ENCODE assay signal across 10 cellular contexts in genomic region chr19:5586300-5587070, GRCh38. TPM values are rescaled to one million over a fixed set of nuclear protein-coding genes. Genes with fewer than 3 reads are reported as not detected.
DNase-seq lines count a peak whose midpoint lies in the region; ATAC-seq, FAIRE-seq and TF ChIP-seq lines count a peak whose summit lies in the region.
"Had no signal": no experiment of that assay in that cellular context is flagged by ENCODE, and none has a peak within 500 bp of the region (broad histone marks: within the 10 kb centered on the region; RNA-seq: fewer than 3 reads in every experiment).

No MANE protein-coding gene starts in this region.

- no peak for DNase-seq in activated naive CD4-positive, alpha-beta T cell treated with anti-CD3 and anti-CD28 coated beads, Interleukin-2, amount 10 ng/mL, durations not matched to agents 7 days and 5 days
- DNase-seq in activated naive CD4-positive, alpha-beta T cell (lab: John Stamatoyannopoulos, UW) = no peak
- DNase-seq in K562 (ENCODE audit: extremely low read depth in 1 of 4, low spot score in 3 of 4) (no peak), mesothelial cell of epicardium (ENCODE audit: low spot score in 2 of 2, unreplicated experiment in 2 of 2) (no peak), substantia nigra (lab: John Stamatoyannopoulos, UW) (peak in 11 of 49 donors; percentile 14 to 82 (median 52)), NCI-H2196 treated with DMSO at 0.1 percent for 48 hours (lab: John Stamatoyannopoulos, UW; ENCODE audit: unreplicated experiment) (no peak), Caco-2 (no peak)
- DNase-seq in T-helper 2 cell treated with Interferon-gamma antibody and Interleukin-4, amounts not matched to agents 5 μg/mL and 100 μg/mL, for 36 hours (ENCODE audit: low spot score) = no peak

- peak overlapping the region; percentile 24 for H3K27ac Mint-ChIP-seq in activated naive CD4-positive, alpha-beta T cell treated with anti-CD3 and anti-CD28 coated beads, Interleukin-2, amount 10 ng/mL, durations not matched to agents 7 days and 5 days
- H3K27ac Mint-ChIP-seq in mesothelial cell of epicardium (peak overlapping the region; percentile 47), Caco-2 (ENCODE audit: unreplicated experiment) (no peak overlapping the region)
- H3K27ac Mint-ChIP-seq in T-helper 2 cell treated with Interferon-gamma antibody and Interleukin-4, amounts not matched to agents 5 μg/mL and 100 μg/mL, for 36 hours = no peak overlapping the region

- peak; percentile 45; the same call in 1 of the 2 replicates for TF ChIP-seq POLR2A in K562 (conservative IDR thresholded peaks at IDR 0.05)

- POLR2A ChIA-PET in K562 (lab: Yijun Ruan, JAX) (interaction anchor here (0.6 to 1.5 kb wide), 9 partner anchors 13 to 714 kb away, joined by 3 to 7 read pairs (median 4); partner anchors contain the start of genes SAFB and SAFB2), Caco-2 (lab: Charles Lee) (no interaction called here)

- H3K36me3 ChIP-seq in K562 (ENCODE audit: control insufficient read depth, insufficient read depth, low read length) (peaks cover 82% of the 10 kb centered on the region; the same call in 2 of the 3 replicates), Caco-2 (ENCODE audit: control insufficient read depth, insufficient read depth, low read length) (no peaks in the 10 kb centered on the region; the same call in 1 of the 2 replicates)

- no peak for FAIRE-seq in K562 (lab: Jason Lieb, UNC)

- H4K20me1 ChIP-seq in K562 (replicated peaks; ENCODE audit: control insufficient read depth, insufficient read depth, low read length) = no peaks in the 10 kb centered on the region; the same call in 1 of the 2 replicates

- no peak overlapping the region for H3K4me3 Mint-ChIP-seq in activated naive CD4-positive, alpha-beta T cell treated with anti-CD3 and anti-CD28 coated beads, Interleukin-2, amount 10 ng/mL, durations not matched to agents 7 days and 5 days
- H3K4me3 Mint-ChIP-seq in mesothelial cell of epicardium (no peak overlapping the region), Caco-2 (ENCODE audit: unreplicated experiment) (no peak overlapping the region)
- H3K4me3 Mint-ChIP-seq in T-helper 2 cell treated with Interferon-gamma antibody and Interleukin-4, amounts not matched to agents 5 μg/mL and 100 μg/mL, for 36 hours = no peak overlapping the region
- H3K4me3 Mint-ChIP-seq: natural killer cell treated with Interleukin-12 subunit alpha and Interleukin-12 subunit beta and Interleukin-15 and Interleukin-18, amount 100 ng/mL, for 72 hours had no signal

- peaks cover 12% of the 10 kb centered on the region for H3K4me1 Mint-ChIP-seq in activated naive CD4-positive, alpha-beta T cell treated with anti-CD3 and anti-CD28 coated beads, Interleukin-2, amount 10 ng/mL, durations not matched to agents 7 days and 5 days
- H3K4me1 Mint-ChIP-seq in mesothelial cell of epicardium = peaks cover 9% of the 10 kb centered on the region
- H3K4me1 Mint-ChIP-seq in Caco-2 (ENCODE audit: low read depth, unreplicated experiment) = no peaks in the 10 kb centered on the region
- peaks cover 4% of the 10 kb centered on the region for H3K4me1 Mint-ChIP-seq in T-helper 2 cell treated with Interferon-gamma antibody and Interleukin-4, amounts not matched to agents 5 μg/mL and 100 μg/mL, for 36 hours (ENCODE audit: low read depth)

- H3K79me2 ChIP-seq in K562 (ENCODE audit: control insufficient read depth, insufficient read depth, low read length) = peaks cover 3% of the 10 kb centered on the region; the same call in 2 of the 3 replicates

- no peaks in the 10 kb centered on the region for H3K9me3 Mint-ChIP-seq in activated naive CD4-positive, alpha-beta T cell treated with anti-CD3 and anti-CD28 coated beads, Interleukin-2, amount 10 ng/mL, durations not matched to agents 7 days and 5 days
- no peaks in the 10 kb centered on the region for H3K9me3 Mint-ChIP-seq in mesothelial cell of epicardium
- H3K9me3 Mint-ChIP-seq in Caco-2 (ENCODE audit: unreplicated experiment) = no peaks in the 10 kb centered on the region
- H3K9me3 Mint-ChIP-seq in T-helper 2 cell treated with Interferon-gamma antibody and Interleukin-4, amounts not matched to agents 5 μg/mL and 100 μg/mL, for 36 hours = no peaks in the 10 kb centered on the region
- H3K9me3 Mint-ChIP-seq: natural killer cell treated with Interleukin-12 subunit alpha and Interleukin-12 subunit beta and Interleukin-15 and Interleukin-18, amount 100 ng/mL, for 72 hours had no signal

- CTCF ChIA-PET in activated naive CD4-positive, alpha-beta T cell treated with anti-CD3 and anti-CD28 coated beads, Interleukin-2, amount 10 ng/mL, durations not matched to agents 7 days and 5 days (lab: Charles Lee) = interaction anchor here (1.1 kb wide), 1 partner anchor 38 kb away, joined by 3 read pairs; no protein-coding TSS in a partner anchor
- CTCF ChIA-PET in K562 (lab: Yijun Ruan, JAX; ENCODE audit: low intra/inter-chr PET ratio) (interaction anchor here (0.6 kb wide), 1 partner anchor 38 kb away, joined by 4 read pairs; no protein-coding TSS in a partner anchor), Caco-2 (lab: Charles Lee) (no interaction called here)

- H3K4me3 ChIP-seq in K562 (no peak overlapping the region), Caco-2 (ENCODE audit: low read depth, low read length) (no peak overlapping the region)

- intact Hi-C loops in K562 (cut with micrococcal nuclease) = no loop called here
- intact Hi-C loops in Caco-2 (cut with micrococcal nuclease; ENCODE audit: unreplicated experiment) = no loop called here

- H3K36me3 Mint-ChIP-seq in activated naive CD4-positive, alpha-beta T cell treated with anti-CD3 and anti-CD28 coated beads, Interleukin-2, amount 10 ng/mL, durations not matched to agents 7 days and 5 days = peaks cover 27% of the 10 kb centered on the region
- H3K36me3 Mint-ChIP-seq in mesothelial cell of epicardium (peaks cover 19% of the 10 kb centered on the region), Caco-2 (ENCODE audit: insufficient read depth, unreplicated experiment) (peaks cover 63% of the 10 kb centered on the region)
- H3K36me3 Mint-ChIP-seq in T-helper 2 cell treated with Interferon-gamma antibody and Interleukin-4, amounts not matched to agents 5 μg/mL and 100 μg/mL, for 36 hours (ENCODE audit: low read depth) = peaks cover 34% of the 10 kb centered on the region
- H3K36me3 Mint-ChIP-seq: natural killer cell treated with Interleukin-12 subunit alpha and Interleukin-12 subunit beta and Interleukin-15 and Interleukin-18, amount 100 ng/mL, for 72 hours had no signal

- H3K4me1 ChIP-seq in K562 (replicated peaks in 1 of 2; ENCODE audit: control insufficient read depth in 2 of 2, insufficient read depth in 2 of 2, low read length in 2 of 2) (peaks cover 14 to 41% of the 10 kb centered on the region in 2 experiments), Caco-2 (peaks cover 10% of the 10 kb centered on the region)

- H3K9me3 ChIP-seq in K562 (replicated peaks; ENCODE audit: control insufficient read depth, insufficient read depth, low read depth, low read length) (no peaks in the 10 kb centered on the region), Caco-2 (no peaks in the 10 kb centered on the region)

- H3K9ac ChIP-seq in K562 (ENCODE audit: insufficient read depth in 1 of 2, low read depth in 2 of 2, low read length in 2 of 2) = peak overlapping the region in 1 of 2 experiments; percentile 87; a peak in 2 of 4 replicates

- H2AFZ ChIP-seq in K562 (ENCODE audit: low read depth, low read length) = no peak overlapping the region

- TF ChIP-seq RAD21 in K562 (CRISPR knock-in tag; conservative IDR thresholded peaks at IDR 0.05 in 1 of 2, IDR thresholded peaks at IDR 0.05 in 1 of 2) = no peak

- TF ChIP-seq CTCF in K562 (IDR thresholded peaks at IDR 0.05 in 2 of 3, conservative IDR thresholded peaks at IDR 0.05 in 1 of 3; ENCODE audit: insufficient read depth in 2 of 3, low read depth in 1 of 3, low read length in 3 of 3) = no peak
- TF ChIP-seq CTCF in mesothelial cell of epicardium (IDR thresholded peaks at IDR 0.05; ENCODE audit: unreplicated experiment) = no peak
- no peak for TF ChIP-seq CTCF in Caco-2 (IDR thresholded peaks at IDR 0.05; ENCODE audit: insufficient read depth in 1 of 2, low read depth in 1 of 2, low read length in 1 of 2, severe bottlenecking in 1 of 2, unreplicated experiment in 1 of 2)

- H3K27ac ChIP-seq in K562 (ENCODE audit: extremely low read depth, low read depth, low read length) = peak overlapping the region; percentile 85; the same call in 1 of the 3 replicates
- peak overlapping the region; percentile 68 for H3K27ac ChIP-seq in substantia nigra (ENCODE audit: low read depth, low read length, poor library complexity, severe bottlenecking)

- in situ Hi-C loops in K562 (cut with MboI) = no loop called here

- TF ChIP-seq EP300 in K562 (IDR thresholded peaks at IDR 0.05; ENCODE audit: low read length) = no peak

- ATAC-seq in K562 = peak; percentile 12; the same call in 1 of the 3 replicates

- H3K27me3 Mint-ChIP-seq in activated naive CD4-positive, alpha-beta T cell treated with anti-CD3 and anti-CD28 coated beads, Interleukin-2, amount 10 ng/mL, durations not matched to agents 7 days and 5 days = no peaks in the 10 kb centered on the region
- H3K27me3 Mint-ChIP-seq in mesothelial cell of epicardium (ENCODE audit: low read depth) (no peaks in the 10 kb centered on the region), Caco-2 (ENCODE audit: insufficient read depth, unreplicated experiment) (no peaks in the 10 kb centered on the region)
- no peaks in the 10 kb centered on the region for H3K27me3 Mint-ChIP-seq in T-helper 2 cell treated with Interferon-gamma antibody and Interleukin-4, amounts not matched to agents 5 μg/mL and 100 μg/mL, for 36 hours (ENCODE audit: low read depth)
- H3K27me3 Mint-ChIP-seq: natural killer cell treated with Interleukin-12 subunit alpha and Interleukin-12 subunit beta and Interleukin-15 and Interleukin-18, amount 100 ng/mL, for 72 hours had no signal

- H3K9me1 ChIP-seq in K562 (ENCODE audit: control insufficient read depth, insufficient read depth, low read length) = no peaks in the 10 kb centered on the region

- WGBS in K562 (ENCODE audit: insufficient coverage, low coverage, missing lambda C conversion rate) = 80% methylated on average over 21 of the region's 26 CpGs

- BruUV-seq in K562 (replicated peaks; lab: Mats Ljungman, UMichigan) (no TSS peak), Caco-2 (replicated peaks; lab: Mats Ljungman, UMichigan) (no TSS peak)

- H3K27me3 ChIP-seq in K562 (ENCODE audit: control insufficient read depth in 2 of 2, insufficient read depth in 2 of 2, low read length in 2 of 2) = no peaks in the 10 kb centered on the region
- H3K27me3 ChIP-seq in Caco-2 (replicated peaks; ENCODE audit: control insufficient read depth, insufficient read depth, low read length) = no peaks in the 10 kb centered on the region

- peak overlapping the region; percentile 40; the same call in 1 of the 2 replicates for H3K4me2 ChIP-seq in K562 (ENCODE audit: insufficient read depth, low read length)

RNA-seq across cellular contexts. Expression of gene TINCR, which starts 18.7 kb away (rescaled TPM):
- total RNA-seq in K562 (2011; cell fraction: chromatin; rRNA removed; ENCODE audit: low replicate concordance) = 1.7 and 1.9 TPM in 2 replicates
- 0.66 and 0.67 TPM in 2 replicates for total RNA-seq in K562 (2011; cell fraction: nucleolus; rRNA removed)
- 1.1 and 1.5 TPM in 2 replicates for total RNA-seq in K562 (2011; cell fraction: nucleoplasm; rRNA removed)
- 0.08 TPM in 1 of 2 replicates, not detected in the other for total RNA-seq in K562 (2014; rRNA removed)
- 0.06 and 0.07 TPM in 2 replicates for total RNA-seq in K562 (2014; rRNA removed; fragmentation: Illumina TruSeq; extraction: Trizol)
- total RNA-seq in K562 (2015; rRNA removed; fragmentation: Illumina TruSeq; extraction: Trizol) = 0.07 TPM in 1 of 2 replicates, not detected in the other
- 0.13 and 0.24 TPM in 2 replicates for total RNA-seq in K562 (2021)
- polyA plus RNA-seq in K562 (2011; rRNA removed) = 0.11 and 0.32 TPM in 2 replicates
- 0.06 and 0.24 TPM in 2 replicates for polyA plus RNA-seq in K562 (2011; cell fraction: cytosol; rRNA removed)
- 0.58 and 0.90 TPM in 2 replicates for polyA plus RNA-seq in K562 (2011; cell fraction: nucleus; rRNA removed)
- 0.20 and 0.36 TPM in 2 replicates for polyA plus RNA-seq in K562 (2012)
- polyA plus RNA-seq in K562 (2014; fragmentation: Illumina TruSeq; extraction: Trizol) = 0.10 and 0.21 TPM in 2 replicates
- under 1 TPM; 0.03 to 0.10 TPM for polyA plus RNA-seq in K562 (2014; fragmentation: Nextera tagmentation; extraction: Ambion mirVana)
- 0.03 and 0.19 TPM in 2 replicates for polyA plus RNA-seq in K562 (2014; rRNA removed)
- polyA minus RNA-seq in K562 (2011; rRNA and poly(A)+ RNA removed) = 0.33 TPM in 1 of 2 replicates, not detected in the other
- not detected in 2 replicates for polyA minus RNA-seq in K562 (2011; cell fraction: cytosol; rRNA and poly(A)+ RNA removed)
- polyA minus RNA-seq in K562 (2011; cell fraction: nucleus; rRNA and poly(A)+ RNA removed) = 0.11 and 0.13 TPM in 2 replicates
- total RNA-seq in mesothelial cell of epicardium = 2.5 to 4.3 TPM (median 2.5 TPM) in 3 replicates
- total RNA-seq in Caco-2 (2022) = 3.8 and 4.1 TPM in 2 replicates
- total RNA-seq: HT-29 had no signal

RNA-seq across cellular contexts. Expression of gene SAFB2, which starts 36.1 kb away (rescaled TPM):
- total RNA-seq in K562 (2011; cell fraction: chromatin; rRNA removed; ENCODE audit: low replicate concordance) = 394 and 516 TPM in 2 replicates
- total RNA-seq in K562 (2011; cell fraction: nucleolus; rRNA removed) = 127 TPM in 2 replicates
- 218 and 238 TPM in 2 replicates for total RNA-seq in K562 (2011; cell fraction: nucleoplasm; rRNA removed)
- total RNA-seq in K562 (2014; rRNA removed) (56.1 and 74.0 TPM in 2 replicates), K562 (2014; rRNA removed; fragmentation: Illumina TruSeq; extraction: Trizol) (45.7 and 45.8 TPM in 2 replicates), K562 (2015; rRNA removed; fragmentation: Illumina TruSeq; extraction: Trizol) (45.6 and 47.3 TPM in 2 replicates), K562 (2021) (91.5 and 103 TPM in 2 replicates), mesothelial cell of epicardium (70.5 to 80.3 TPM (median 78.4 TPM) in 3 replicates), Caco-2 (2022) (81.3 and 104 TPM in 2 replicates)
- polyA plus RNA-seq in K562 (2011; rRNA removed) (21.2 and 31.1 TPM in 2 replicates), K562 (2014; fragmentation: Illumina TruSeq; extraction: Trizol) (42.3 and 54.8 TPM in 2 replicates), K562 (2014; fragmentation: Nextera tagmentation; extraction: Ambion mirVana) (1 to 10 TPM; 4.5 to 6.9 TPM), K562 (2014; rRNA removed) (63.2 and 65.0 TPM in 2 replicates)
- 10.8 and 27.9 TPM in 2 replicates for polyA plus RNA-seq in K562 (2011; cell fraction: cytosol; rRNA removed)
- 159 and 167 TPM in 2 replicates for polyA plus RNA-seq in K562 (2011; cell fraction: nucleus; rRNA removed)
- polyA plus RNA-seq in K562 (2012) = 33.0 and 49.7 TPM in 2 replicates
- 59.2 and 75.0 TPM in 2 replicates for polyA minus RNA-seq in K562 (2011; rRNA and poly(A)+ RNA removed)
- 28.9 and 29.3 TPM in 2 replicates for polyA minus RNA-seq in K562 (2011; cell fraction: cytosol; rRNA and poly(A)+ RNA removed)
- polyA minus RNA-seq in K562 (2011; cell fraction: nucleus; rRNA and poly(A)+ RNA removed) = 56.3 and 123 TPM in 2 replicates

RNA-seq across cellular contexts. Expression of gene SAFB, which starts 36.4 kb away (rescaled TPM):
- 319 and 366 TPM in 2 replicates for total RNA-seq in K562 (2011; cell fraction: chromatin; rRNA removed; ENCODE audit: low replicate concordance)
- 147 and 156 TPM in 2 replicates for total RNA-seq in K562 (2011; cell fraction: nucleolus; rRNA removed)
- total RNA-seq in K562 (2011; cell fraction: nucleoplasm; rRNA removed) = 205 and 219 TPM in 2 replicates
- total RNA-seq in K562 (2014; rRNA removed) (93.3 and 124 TPM in 2 replicates), K562 (2014; rRNA removed; fragmentation: Illumina TruSeq; extraction: Trizol) (62.5 and 67.0 TPM in 2 replicates), K562 (2015; rRNA removed; fragmentation: Illumina TruSeq; extraction: Trizol) (83.1 and 84.6 TPM in 2 replicates), K562 (2021) (122 and 151 TPM in 2 replicates), mesothelial cell of epicardium (139 to 147 TPM (median 142 TPM) in 3 replicates), Caco-2 (2022) (120 and 132 TPM in 2 replicates)
- polyA plus RNA-seq in K562 (2011; rRNA removed) (37.6 and 39.2 TPM in 2 replicates), K562 (2014; fragmentation: Illumina TruSeq; extraction: Trizol) (87.3 and 93.8 TPM in 2 replicates), K562 (2014; fragmentation: Nextera tagmentation; extraction: Ambion mirVana) (1 to 10 TPM; 1.1 to 1.8 TPM), K562 (2014; rRNA removed) (124 and 127 TPM in 2 replicates)
- 39.3 and 75.4 TPM in 2 replicates for polyA plus RNA-seq in K562 (2011; cell fraction: cytosol; rRNA removed)
- 116 and 141 TPM in 2 replicates for polyA plus RNA-seq in K562 (2011; cell fraction: nucleus; rRNA removed)
- 59.6 and 99.1 TPM in 2 replicates for polyA plus RNA-seq in K562 (2012)
- polyA minus RNA-seq in K562 (2011; rRNA and poly(A)+ RNA removed) = 66.5 and 72.2 TPM in 2 replicates
- 43.8 and 74.9 TPM in 2 replicates for polyA minus RNA-seq in K562 (2011; cell fraction: cytosol; rRNA and poly(A)+ RNA removed)
- polyA minus RNA-seq in K562 (2011; cell fraction: nucleus; rRNA and poly(A)+ RNA removed) = 75.3 and 109 TPM in 2 replicates

Comparison
In these comparisons a context has a peak if more than half of its experiments do, and no peak if none do; other contexts are left out.
1. H3K27ac Mint-ChIP-seq: peak in activated naive CD4-positive, alpha-beta T cell treated with anti-CD3 and anti-CD28 coated beads, Interleukin-2, amount 10 ng/mL, durations not matched to agents 7 days and 5 days (single experiment) and mesothelial cell of epicardium (single experiment); none in Caco-2 (single experiment) and T-helper 2 cell treated with Interferon-gamma antibody and Interleukin-4, amounts not matched to agents 5 μg/mL and 100 μg/mL, for 36 hours (single experiment).